Comparison of ENCODE assay signal across 8 cellular contexts in genomic region chr6:33384581-33385020, GRCh38. TPM values are rescaled to one million over a fixed set of nuclear protein-coding genes. Genes with fewer than 3 reads are reported as not detected.
DNase-seq lines count a peak whose midpoint lies in the region; TF ChIP-seq lines count a peak whose summit lies in the region.

No MANE protein-coding gene starts in this region.

- POLR2A ChIA-PET in BJ (lab: Charles Lee) = no interaction called here

- H3K27me3 ChIP-seq in BJ (ENCODE audit: control insufficient read depth, insufficient read depth, low read length) (peaks cover 1% of the 10 kb centered on the region; the same call in 1 of the 2 replicates), dorsolateral prefrontal cortex (no peaks in the 10 kb centered on the region)

- intact Hi-C loops in dorsolateral prefrontal cortex (cut with DNase I) = no loop called here

- peak; percentile 72 for TF ChIP-seq CTCF in BJ (IDR thresholded peaks at IDR 0.05; ENCODE audit: insufficient read depth, low read depth, low read length)
- peak; percentile 40 for TF ChIP-seq CTCF in LNCAP (IDR thresholded peaks at IDR 0.05)
- peak in 41 of 56 donors; percentile 9 to 54 (median 31) for TF ChIP-seq CTCF in dorsolateral prefrontal cortex (IDR thresholded peaks at IDR 0.05 in 54 of 56, conservative IDR thresholded peaks at IDR 0.05 in 2 of 56; ENCODE audit: low read depth in 1 of 56, partially characterized antibody in 56 of 56)

- DNase-seq in BJ (ENCODE audit: low read depth) = peak; percentile 46
- no peak for DNase-seq in dorsolateral prefrontal cortex
- DNase-seq in myocyte (ENCODE audit: low read depth) = peak; percentile 40
- DNase-seq in ecto neural progenitor cell (ENCODE audit: low spot score) = no peak
- no peak for DNase-seq in NCI-H526 treated with DMSO at 0.1 percent for 48 hours (lab: John Stamatoyannopoulos, UW)
- DNase-seq in AML-193 (lab: John Stamatoyannopoulos, UW) = no peak
- no peak for DNase-seq in stimulated activated CD4-positive, alpha-beta T cell treated with anti-CD3 and anti-CD28 coated beads, Interleukin-12 subunit alpha, Interleukin-12 subunit beta, amount 100 ng/mL, for 4 hours

- H3K4me3 ChIP-seq in BJ (ENCODE audit: low read depth, low read length) (no peak overlapping the region), dorsolateral prefrontal cortex (no peak overlapping the region)

- CTCF ChIA-PET in BJ (lab: Yijun Ruan, JAX) = interaction anchor here (0.6 to 1.8 kb wide), 19 partner anchors 9 to 316 kb away, joined by 3 to 15 read pairs (median 3); partner anchors contain the start of gene ZBTB9

- no peak overlapping the region for H3K27ac ChIP-seq in dorsolateral prefrontal cortex

- H3K36me3 ChIP-seq in BJ (ENCODE audit: control insufficient read depth, insufficient read depth, low read length) = no peaks in the 10 kb centered on the region

RNA-seq across cellular contexts. Expression of gene KIFC1, which starts 7.0 kb away (rescaled TPM):
- 24.2 and 32.4 TPM in 2 replicates for polyA plus RNA-seq in BJ (2011; rRNA removed)
- polyA minus RNA-seq in BJ (2011; rRNA and poly(A)+ RNA removed) = 20.8 and 29.6 TPM in 2 replicates
- total RNA-seq in dorsolateral prefrontal cortex = 1 to 10 TPM in 29 of 120 experiments, under 1 TPM in 67, not detected in 24; 0.11 to 3.3 (median 0.62) TPM
- 0.35 and 0.52 TPM in 2 replicates for total RNA-seq in myocyte
- 0.44 TPM for polyA plus RNA-seq in myocyte (2012)

RNA-seq across cellular contexts. Expression of gene PHF1, which starts 26.2 kb away (rescaled TPM):
- 37.8 and 54.6 TPM in 2 replicates for polyA plus RNA-seq in BJ (2011; rRNA removed)
- 24.4 and 25.0 TPM in 2 replicates for polyA minus RNA-seq in BJ (2011; rRNA and poly(A)+ RNA removed)
- 100 to 1,000 TPM in 37 of 120 experiments, 10 to 100 TPM in 83; 71.0 to 137 (median 93.5) TPM for total RNA-seq in dorsolateral prefrontal cortex
- total RNA-seq in myocyte = 54.4 and 55.5 TPM in 2 replicates
- polyA plus RNA-seq in myocyte (2012) = 64.9 TPM

RNA-seq across cellular contexts. Expression of gene CUTA, which starts 33.3 kb away (rescaled TPM):
- polyA plus RNA-seq in BJ (2011; rRNA removed) = 347 and 369 TPM in 2 replicates
- 109 and 127 TPM in 2 replicates for polyA minus RNA-seq in BJ (2011; rRNA and poly(A)+ RNA removed)
- total RNA-seq in dorsolateral prefrontal cortex = 100 to 1,000 TPM; 118 to 222 (median 177) TPM
- 163 and 189 TPM in 2 replicates for total RNA-seq in myocyte
- polyA plus RNA-seq in myocyte (2012) = 406 TPM

RNA-seq across cellular contexts. Expression of gene SYNGAP1, which starts 35.3 kb away (rescaled TPM):
- polyA plus RNA-seq in BJ (2011; rRNA removed) = 4.2 and 5.7 TPM in 2 replicates
- 5.6 and 6.5 TPM in 2 replicates for polyA minus RNA-seq in BJ (2011; rRNA and poly(A)+ RNA removed)
- total RNA-seq in dorsolateral prefrontal cortex = 100 to 1,000 TPM in 65 of 120 experiments, 10 to 100 TPM in 55; 41.7 to 147 (median 101) TPM
- total RNA-seq in myocyte = 2.7 and 2.8 TPM in 2 replicates
- 16.6 TPM for polyA plus RNA-seq in myocyte (2012)

Comparison
In these comparisons a context has a peak if more than half of its experiments do, and no peak if none do; other contexts are left out.
1. DNase-seq: peak in BJ (single experiment) and myocyte (single experiment); none in dorsolateral prefrontal cortex (0 of 10), ecto neural progenitor cell (single experiment), NCI-H526 treated with DMSO at 0.1 percent for 48 hours (single experiment), AML-193 (0 of 2) and stimulated activated CD4-positive, alpha-beta T cell treated with anti-CD3 and anti-CD28 coated beads, Interleukin-12 subunit alpha, Interleukin-12 subunit beta, amount 100 ng/mL, for 4 hours (single experiment).
2. Peak in every context shown above with its lines, with median percentiles within 50 percentile points of each other: CTCF ChIP-seq.